In the genomic region with DNA sequence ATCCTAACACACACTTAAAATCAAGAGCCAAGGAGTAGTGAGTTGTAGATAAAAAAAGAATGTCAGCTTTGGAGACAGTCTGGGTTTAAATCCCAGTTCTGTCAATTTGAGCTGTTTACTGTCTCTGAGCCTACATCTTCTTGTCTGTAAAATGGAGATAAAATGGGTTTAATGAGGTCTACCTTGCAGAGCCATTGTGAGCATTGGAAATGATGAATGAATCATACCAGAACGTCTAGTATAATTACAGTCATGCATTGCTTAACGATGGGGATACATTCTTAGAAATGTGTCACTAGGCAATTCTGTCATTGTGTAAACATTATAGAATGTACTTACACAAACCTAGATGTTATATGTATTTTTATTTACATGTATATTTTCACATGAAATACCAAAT, we compare ENCODE assay signal across 17 cellular contexts. TPM values are rescaled to one million over a fixed set of nuclear protein-coding genes. Genes with fewer than 3 reads are reported as not detected.
DNase-seq lines count a peak whose midpoint lies in the region; ATAC-seq and TF ChIP-seq lines count a peak whose summit lies in the region.
"Had no signal": no experiment of that assay in that cellular context is flagged by ENCODE, and none has a peak within 500 bp of the region (broad histone marks: within the 10 kb centered on the region; RNA-seq: fewer than 3 reads in every experiment).

No MANE protein-coding gene starts in this region.

- H3K27ac ChIP-seq in HEK293 (ENCODE audit: extremely low read depth, low read depth, low read length) (no peak overlapping the region), RWPE1 (no peak overlapping the region)
- H3K27ac ChIP-seq: tibial artery had no signal

- H3K4me1 ChIP-seq in HEK293 (ENCODE audit: control insufficient read depth, insufficient read depth, low read length): no peaks in the 10 kb centered on the region
- H3K4me1 ChIP-seq: tibial artery had no signal

- peaks cover 0 to 90% of the 10 kb centered on the region in 2 experiments; a peak in 1 of 3 replicates for H3K36me3 ChIP-seq in HEK293 (ENCODE audit: control insufficient read depth in 2 of 2, insufficient read depth in 1 of 2, low read length in 2 of 2)

- DNase-seq in RWPE1 (ENCODE audit: low spot score) (peak; percentile 39), fibroblast of gingiva (ENCODE audit: low read depth) (peak; percentile 55), renal cortical epithelial cell (ENCODE audit: low read depth) (peak; percentile 54), Kasumi-1 (lab: John Stamatoyannopoulos, UW) (no peak), occipital lobe (lab: John Stamatoyannopoulos, UW) (no peak)
- DNase-seq: activated CD4-positive, alpha-beta T cell treated with anti-CD3 and anti-CD28 coated beads for 1 hour; activated gamma-delta T cell; anterior cingulate cortex; C1 segment of cervical spinal cord; naive thymus-derived CD8-positive, alpha-beta T cell; NCI-H1694 treated with DMSO at 0.1 percent for 48 hours; NCI-H345 had no signal

- ATAC-seq in HG03571 (IDR thresholded peaks at IDR 0.05; ENCODE audit: unreplicated experiment): no peak
- ATAC-seq: naive thymus-derived CD8-positive, alpha-beta T cell; stimulated activated effector memory CD8-positive, alpha-beta T cell treated with anti-CD3 and anti-CD28 coated beads, Interleukin-12 subunit alpha, Interleukin-12 subunit beta, amount 100 ng/mL, for 72 hours had no signal

- POLR2A ChIA-PET in HEK293 (lab: Yijun Ruan, JAX) (no interaction called here), RWPE1 (lab: Yijun Ruan, JAX; ENCODE audit: low non-redundant PET) (interaction anchor here (0.6 kb wide), 1 partner anchor 24 kb away, joined by 4 read pairs; no protein-coding TSS in a partner anchor)

- CTCF ChIA-PET in HEK293 (lab: Yijun Ruan, JAX) (interaction anchor here (0.7 to 1.3 kb wide), 2 partner anchors 9 to 550 kb away, joined by 3 read pairs; no protein-coding TSS in a partner anchor), RWPE1 (lab: Yijun Ruan, JAX) (no interaction called here)

- H3K9me3 ChIP-seq in HEK293 (ENCODE audit: control insufficient read depth, insufficient read depth, low read depth, low read length): no peaks in the 10 kb centered on the region
- H3K9me3 ChIP-seq: tibial artery had no signal

- TF ChIP-seq CTCF in HEK293 (tag by site-specific recombination; IDR thresholded peaks at IDR 0.05): no peak
- TF ChIP-seq CTCF in RWPE1 (conservative IDR thresholded peaks at IDR 0.05; ENCODE audit: low read depth): no peak

- H3K4me3 ChIP-seq in HEK293 (ENCODE audit: low read depth, low read length): no peak overlapping the region
- H3K4me3 ChIP-seq: tibial artery had no signal

TF ChIP-seq in HEK293, 187 proteins besides CTCF, POLR2A, EP300 and RAD21:
- no peak for TF ChIP-seq ZNF112 (tag by site-specific recombination; IDR thresholded peaks at IDR 0.05)
- TF ChIP-seq SP7 (tag by site-specific recombination; IDR thresholded peaks at IDR 0.05): peak; percentile 54; the same call in 1 of the 2 replicates
TF ChIP-seq in HEK293: peak in this region for 1.

RNA-seq across cellular contexts. Expression of gene SGK2, which starts 17.6 kb away (rescaled TPM):
- total RNA-seq in renal cortical epithelial cell (13.4 and 39.4 TPM in 2 replicates), occipital lobe (not detected)
- total RNA-seq: lung microvascular endothelial cell had no signal

RNA-seq across cellular contexts. Expression of gene L3MBTL1, which starts 33.7 kb away (rescaled TPM):
- total RNA-seq in renal cortical epithelial cell: 3.3 and 10.9 TPM in 2 replicates
- 18.4 TPM for total RNA-seq in occipital lobe

RNA-seq across cellular contexts. Expression of gene IFT52, which starts 49.5 kb away (rescaled TPM):
- 34.2 and 37.3 TPM in 2 replicates for total RNA-seq in renal cortical epithelial cell
- 56.8 TPM for total RNA-seq in occipital lobe

Comparison
In these comparisons a context has a peak if more than half of its experiments do, and no peak if none do; other contexts are left out.
1. DNase-seq: peak in RWPE1 (single experiment), fibroblast of gingiva (single experiment) and renal cortical epithelial cell (single experiment); none in Kasumi-1 (0 of 2) and occipital lobe (single experiment).
2. RNA of gene SGK2, which starts 17.6 kb away (total RNA-seq): 13.4 to 39.4 TPM in renal cortical epithelial cell; not detected in occipital lobe (single experiment); every median in the first group is over 10 times any median in the second.